Comparison of ENCODE assay signal across 1 cellular context in genomic region chr14:39181026-39181692, GRCh38.
TF ChIP-seq lines count a peak whose summit lies in the region.

No MANE protein-coding gene starts in this region.

TF ChIP-seq in IMR-90, 13 proteins besides CTCF, POLR2A, EP300 and RAD21:
- TF ChIP-seq NFE2L2 (IDR thresholded peaks at IDR 0.05; ENCODE audit: low read depth, low read length) (no peak), RFX5 (IDR thresholded peaks at IDR 0.05; ENCODE audit: low read depth, low read length) (no peak)
